In the genomic region with DNA sequence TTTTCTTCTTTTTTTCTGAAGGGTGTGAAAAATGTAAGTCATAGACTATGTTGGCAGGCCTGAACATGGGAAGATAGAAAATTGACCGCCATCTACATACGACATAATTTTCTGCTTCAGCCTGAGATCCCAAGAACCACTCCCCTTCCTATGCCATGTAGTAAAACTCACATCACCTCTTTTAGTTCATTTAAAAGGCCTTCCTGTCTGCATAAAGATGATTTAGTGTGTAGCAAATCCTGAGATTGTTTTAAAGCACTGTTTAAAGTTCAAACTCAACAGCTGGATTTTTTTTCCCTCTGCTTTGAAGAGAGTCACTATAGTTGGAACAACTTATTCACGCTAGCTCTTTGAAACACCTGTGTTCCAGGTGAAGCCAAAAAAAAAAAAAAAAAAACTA, we compare ENCODE assay signal across 30 cellular contexts.
"Had no signal": no experiment of that assay in that cellular context is flagged by ENCODE, and none has a peak within 500 bp of the region (broad histone marks: within the 10 kb centered on the region; RNA-seq: fewer than 3 reads in every experiment).

No MANE protein-coding gene starts in this region.

- H3K27ac ChIP-seq: brain microvascular endothelial cell, PC-9, RWPE1, WERI-Rb-1 had no signal

- ATAC-seq: activated CD8-positive, alpha-beta memory T cell treated with anti-CD3 and anti-CD28 coated beads, Interleukin-2, amount 10 ng/mL, durations not matched to agents 7 days and 5 days; Right ventricle myocardium inferior; SK-N-SH treated with all-trans-retinoic acid at 6 μM for 48 hours had no signal

- FAIRE-seq: RCC 7860 had no signal

- H3K4me2 ChIP-seq: PC-9 had no signal

- H3K4me3 ChIP-seq: PC-9 had no signal

- DNase-seq: activated CD4-positive, alpha-beta memory T cell treated with anti-CD3 and anti-CD28 coated beads, Interleukin-2, amount 10 ng/mL, durations not matched to agents 7 days and 5 days; activated CD4-positive, alpha-beta T cell treated with anti-CD3 and anti-CD28 coated beads for 1 hour; activated CD4-positive, alpha-beta T cell treated with anti-CD3 and anti-CD28 coated beads for 48 hours; activated CD4-positive, CD25-positive, alpha-beta regulatory T cell; activated CD8-positive, alpha-beta memory T cell treated with anti-CD3 and anti-CD28 coated beads for 24 hours; activated CD8-positive, alpha-beta memory T cell treated with anti-CD3 and anti-CD28 coated beads, Interleukin-2, amount 10 ng/mL, durations not matched to agents 7 days and 5 days; activated CD8-positive, alpha-beta memory T cell treated with anti-CD3 and anti-CD28 coated beads, Interleukin-2, amount 50 U/mL, for 48 hours; activated effector memory CD4-positive, alpha-beta T cell treated with Interleukin-2 at 50 U/mL for 16 hours; activated naive CD4-positive, alpha-beta T cell treated with anti-CD3 and anti-CD28 coated beads, Interleukin-2, amount 10 ng/mL, durations not matched to agents 7 days and 5 days; activated T-cell treated with anti-CD3 and anti-CD28 coated beads, Interleukin-2, amount 50 U/mL, for 48 hours; amniotic stem cell; aorta; brain microvascular endothelial cell; central memory CD4-positive, alpha-beta T cell; NCI-H1694; NCI-H1930; NCI-H2081 treated with DMSO at 0.1 percent for 48 hours; NCI-H446; NCI-H510A treated with DMSO at 0.1 percent for 48 hours; NCI-H526 treated with DMSO at 0.1 percent for 48 hours; PC-9; SIG-M5; T-helper 1 cell; T-helper 2 cell; T-helper 9 cell; WERI-Rb-1 had no signal

- H3K36me3 ChIP-seq: WERI-Rb-1 had no signal
